8 cellular contexts compared by ENCODE assay signal in the genomic region with DNA sequence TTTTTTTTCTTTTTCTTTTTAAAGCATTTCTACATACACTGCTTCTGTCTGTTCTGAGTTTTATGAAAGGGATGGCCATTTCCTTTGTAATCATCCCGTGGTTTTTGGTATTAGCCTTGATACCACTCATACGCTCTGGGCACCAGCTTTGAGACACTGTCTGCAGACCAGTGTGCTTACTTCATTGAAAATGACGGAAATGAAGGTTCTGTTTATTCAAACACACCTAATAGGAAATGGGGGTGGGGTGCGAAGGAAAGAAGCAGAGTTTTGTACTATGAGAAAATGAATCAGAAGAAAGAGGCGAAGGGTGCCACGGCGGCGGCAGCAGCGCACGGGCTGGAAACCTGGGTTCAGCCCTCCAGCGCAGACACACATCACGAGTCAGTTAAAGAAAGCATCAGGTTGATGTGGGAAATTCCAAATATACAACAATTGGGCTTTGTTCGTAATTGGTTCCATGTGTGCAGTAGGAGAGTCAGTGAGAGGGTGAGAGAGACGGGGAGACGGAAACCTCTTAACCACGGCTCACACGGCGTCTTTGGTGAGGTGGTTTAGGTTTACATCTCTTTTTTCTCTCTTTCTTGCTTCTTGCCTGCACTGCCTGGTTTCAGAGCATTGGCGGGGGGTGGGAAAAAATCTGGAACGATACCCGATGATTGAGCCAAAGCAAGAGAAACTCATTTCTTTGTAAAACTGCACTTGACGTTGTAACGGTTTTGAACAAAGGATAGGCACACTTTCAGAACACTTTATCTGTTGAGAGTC.
DNase-seq lines count a peak whose midpoint lies in the region; ATAC-seq and TF ChIP-seq lines count a peak whose summit lies in the region.

No MANE protein-coding gene starts in this region.

- peak; percentile 61 for ATAC-seq in stimulated activated memory B cell treated with anti-CD40 and anti-IgM and Interleukin-4, amounts not matched to agents 10 μg/mL and 1 μg/mL and 100 μg/mL, for 72 hours
- ATAC-seq in HG03095 (IDR thresholded peaks at IDR 0.05; ENCODE audit: unreplicated experiment) = no peak

- peak overlapping the region; percentile 90 for H3K4me3 Mint-ChIP-seq in T-helper 2 cell treated with Interferon-gamma antibody and Interleukin-4, amounts not matched to agents 5 μg/mL and 100 μg/mL, for 36 hours
- H3K4me3 Mint-ChIP-seq in stimulated activated memory B cell treated with anti-CD40 and anti-IgM and Interleukin-4, amounts not matched to agents 10 μg/mL and 1 μg/mL and 100 μg/mL, for 72 hours = peak overlapping the region; percentile 82

- peak; percentile 58 for DNase-seq in NK-92 treated with Interleukin-12 subunit alpha and Interleukin-12 subunit beta, amount 100 ng/mL, for 24 hours (lab: John Stamatoyannopoulos, UW)
- DNase-seq in NK-92 (lab: John Stamatoyannopoulos, UW; ENCODE audit: unreplicated experiment) (no peak), astrocyte of the spinal cord (ENCODE audit: low read depth, low spot score) (peak; percentile 91), HPDE6-E6E7 (ENCODE audit: extremely low spot score) (no peak)
- DNase-seq in T-helper 2 cell treated with Interferon-gamma antibody and Interleukin-4, amounts not matched to agents 5 μg/mL and 100 μg/mL, for 36 hours (ENCODE audit: low spot score) = peak; percentile 57

- H3K4me1 ChIP-seq in muscle layer of duodenum (ENCODE audit: control insufficient read depth in 1 of 2, insufficient read depth in 2 of 2, low read length in 2 of 2) = peaks cover 0 to 20% of the 10 kb centered on the region in 2 donors

- no peaks in the 10 kb centered on the region for H3K9me3 Mint-ChIP-seq in T-helper 2 cell treated with Interferon-gamma antibody and Interleukin-4, amounts not matched to agents 5 μg/mL and 100 μg/mL, for 36 hours
- no peaks in the 10 kb centered on the region for H3K9me3 Mint-ChIP-seq in stimulated activated memory B cell treated with anti-CD40 and anti-IgM and Interleukin-4, amounts not matched to agents 10 μg/mL and 1 μg/mL and 100 μg/mL, for 72 hours

- H3K4me3 ChIP-seq in astrocyte of the spinal cord (ENCODE audit: low read depth, low read length) (peak overlapping the region; percentile 35), muscle layer of duodenum (ENCODE audit: low read depth in 1 of 2, low read length in 2 of 2) (peak overlapping the region; percentile 34 to 52)

- no peak for TF ChIP-seq CTCF in astrocyte of the spinal cord (IDR thresholded peaks at IDR 0.05; ENCODE audit: low read depth, low read length)

- no peaks in the 10 kb centered on the region for H3K27me3 ChIP-seq in muscle layer of duodenum (ENCODE audit: low read depth, low read length)

- peaks cover 44% of the 10 kb centered on the region for H3K27me3 Mint-ChIP-seq in T-helper 2 cell treated with Interferon-gamma antibody and Interleukin-4, amounts not matched to agents 5 μg/mL and 100 μg/mL, for 36 hours (ENCODE audit: low read depth)
- H3K27me3 Mint-ChIP-seq in stimulated activated memory B cell treated with anti-CD40 and anti-IgM and Interleukin-4, amounts not matched to agents 10 μg/mL and 1 μg/mL and 100 μg/mL, for 72 hours = peaks cover 50% of the 10 kb centered on the region

- in situ Hi-C loops in astrocyte of the spinal cord (cut with HindIII; ENCODE audit: low sequenced_read_pairs) = no loop called here

- peaks cover 27% of the 10 kb centered on the region for H3K4me1 Mint-ChIP-seq in T-helper 2 cell treated with Interferon-gamma antibody and Interleukin-4, amounts not matched to agents 5 μg/mL and 100 μg/mL, for 36 hours (ENCODE audit: low read depth)
- peaks cover 26% of the 10 kb centered on the region for H3K4me1 Mint-ChIP-seq in stimulated activated memory B cell treated with anti-CD40 and anti-IgM and Interleukin-4, amounts not matched to agents 10 μg/mL and 1 μg/mL and 100 μg/mL, for 72 hours

- H3K36me3 Mint-ChIP-seq in T-helper 2 cell treated with Interferon-gamma antibody and Interleukin-4, amounts not matched to agents 5 μg/mL and 100 μg/mL, for 36 hours (ENCODE audit: low read depth) = no peaks in the 10 kb centered on the region
- no peaks in the 10 kb centered on the region for H3K36me3 Mint-ChIP-seq in stimulated activated memory B cell treated with anti-CD40 and anti-IgM and Interleukin-4, amounts not matched to agents 10 μg/mL and 1 μg/mL and 100 μg/mL, for 72 hours

- peak overlapping the region; percentile 88 for H3K27ac Mint-ChIP-seq in T-helper 2 cell treated with Interferon-gamma antibody and Interleukin-4, amounts not matched to agents 5 μg/mL and 100 μg/mL, for 36 hours
- peak overlapping the region; percentile 55 for H3K27ac Mint-ChIP-seq in stimulated activated memory B cell treated with anti-CD40 and anti-IgM and Interleukin-4, amounts not matched to agents 10 μg/mL and 1 μg/mL and 100 μg/mL, for 72 hours

- H3K9me3 ChIP-seq in muscle layer of duodenum (ENCODE audit: control insufficient read depth in 1 of 2, low read length in 2 of 2) = no peaks in the 10 kb centered on the region

- peaks cover 0 to 12% of the 10 kb centered on the region in 2 donors for H3K36me3 ChIP-seq in muscle layer of duodenum (ENCODE audit: control insufficient read depth in 1 of 2, insufficient read depth in 2 of 2, low read length in 2 of 2)

- peak overlapping the region; percentile 5 for H3K27ac ChIP-seq in muscle layer of duodenum (ENCODE audit: low read length)

Comparison
In these comparisons a context has a peak if more than half of its experiments do, and no peak if none do; other contexts are left out.
1. DNase-seq: peak in NK-92 treated with Interleukin-12 subunit alpha and Interleukin-12 subunit beta, amount 100 ng/mL, for 24 hours (single experiment), T-helper 2 cell treated with Interferon-gamma antibody and Interleukin-4, amounts not matched to agents 5 μg/mL and 100 μg/mL, for 36 hours (single experiment) and astrocyte of the spinal cord (single experiment); none in NK-92 (single experiment) and HPDE6-E6E7 (single experiment).